26 cellular contexts compared by ENCODE assay signal in genomic region chr2:53463771-53464726, GRCh38.
"Had no signal": no experiment of that assay in that cellular context is flagged by ENCODE, and none has a peak within 500 bp of the region (broad histone marks: within the 10 kb centered on the region; RNA-seq: fewer than 3 reads in every experiment).

No MANE protein-coding gene starts in this region.

- DNase-seq: immature natural killer cell; kidney; left colon; left lung; mesendoderm; naive B cell; natural killer cell; nephron progenitor cell; ovary; retina; stimulated activated CD4-positive, alpha-beta T cell treated with anti-CD3 and anti-CD28 coated beads, Interleukin-12 subunit alpha, Interleukin-12 subunit beta, amount 100 ng/mL, for 4 hours; stimulated activated CD4-positive, alpha-beta T cell treated with anti-CD3 and anti-CD28 coated beads, Interleukin-15, amount 100 ng/mL, for 24 hours; stimulated activated CD4-positive, alpha-beta T cell treated with anti-CD3 and anti-CD28 coated beads, Interleukin-2, amount 100 ng/mL, for 24 hours; stimulated activated CD4-positive, alpha-beta T cell treated with anti-CD3 and anti-CD28 coated beads, Interleukin-4, amount 100 ng/mL, for 1 hour; stimulated activated naive B cell treated with anti-CD40 and anti-IgM and Interleukin-4, amounts not matched to agents 10 μg/mL and 1 μg/mL and 100 μg/mL, for 72 hours; stimulated activated naive CD8-positive, alpha-beta T cell treated with anti-CD3 and anti-CD28 coated beads, Interleukin-15, Interleukin-2, amounts not matched to agents 100 U/mL and 50 U/mL, for 24 hours; stomach; testis; transverse colon; upper lobe of left lung had no signal

- ATAC-seq: left colon; left lung; natural killer cell; sciatic nerve; stimulated activated naive B cell treated with anti-CD40 and anti-IgM and Interleukin-4, amounts not matched to agents 10 μg/mL and 1 μg/mL and 100 μg/mL, for 72 hours; stimulated activated naive CD8-positive, alpha-beta T cell treated with anti-CD3 and anti-CD28 coated beads, Interleukin-15, Interleukin-2, amounts not matched to agents 100 U/mL and 50 U/mL, for 24 hours had no signal

- H3K27ac ChIP-seq: left lung, ovary, skin epidermis, stomach, testis, thyroid gland, transverse colon, upper lobe of left lung, vagina had no signal

- H3K4me1 ChIP-seq: left lung, stomach, testis, transverse colon, upper lobe of left lung, vagina had no signal

- H3K36me3 ChIP-seq: left lung, ovary, stomach, thyroid gland, transverse colon, upper lobe of left lung, vagina had no signal

- FAIRE-seq: islet of Langerhans, kidney had no signal

- H3K4me3 ChIP-seq: left lung, lung, ovary, skin epidermis, stomach, testis, thyroid gland, transverse colon, upper lobe of left lung, vagina had no signal

- H3K9me3 ChIP-seq: left lung, ovary, stomach, testis, thyroid gland, transverse colon, upper lobe of left lung, vagina had no signal

- H3K27me3 ChIP-seq: left lung, ovary, stomach, testis, thyroid gland, transverse colon, upper lobe of left lung, vagina had no signal
